Comparison of ENCODE assay signal across 4 cellular contexts in genomic region chr2:222973733-222974132, GRCh38.
TF ChIP-seq lines count a peak whose summit lies in the region.

No MANE protein-coding gene starts in this region.

TF ChIP-seq in SK-N-SH, 30 proteins besides CTCF, POLR2A, EP300 and RAD21:
- TF ChIP-seq GATA2 (CRISPR knock-in tag; IDR thresholded peaks at IDR 0.05) (peak; percentile 61; the same call in 1 of the 2 replicates), PBX3 (IDR thresholded peaks at IDR 0.05) (no peak)
TF ChIP-seq in SK-N-SH: peak in this region for 1.

TF ChIP-seq in SK-N-SH treated with all-trans-retinoic acid at 6 μM for 48 hours, 23 proteins besides CTCF, POLR2A, EP300 and RAD21:
- TF ChIP-seq, protein P1, sequence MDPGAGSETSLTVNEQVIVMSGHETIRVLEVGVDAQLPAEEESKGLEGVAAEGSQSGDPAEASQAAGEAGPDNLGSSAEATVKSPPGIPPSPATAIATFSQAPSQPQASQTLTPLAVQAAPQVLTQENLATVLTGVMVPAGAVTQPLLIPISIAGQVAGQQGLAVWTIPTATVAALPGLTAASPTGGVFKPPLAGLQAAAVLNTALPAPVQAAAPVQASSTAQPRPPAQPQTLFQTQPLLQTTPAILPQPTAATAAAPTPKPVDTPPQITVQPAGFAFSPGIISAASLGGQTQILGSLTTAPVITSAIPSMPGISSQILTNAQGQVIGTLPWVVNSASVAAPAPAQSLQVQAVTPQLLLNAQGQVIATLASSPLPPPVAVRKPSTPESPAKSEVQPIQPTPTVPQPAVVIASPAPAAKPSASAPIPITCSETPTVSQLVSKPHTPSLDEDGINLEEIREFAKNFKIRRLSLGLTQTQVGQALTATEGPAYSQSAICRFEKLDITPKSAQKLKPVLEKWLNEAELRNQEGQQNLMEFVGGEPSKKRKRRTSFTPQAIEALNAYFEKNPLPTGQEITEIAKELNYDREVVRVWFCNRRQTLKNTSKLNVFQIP (CRISPR knock-in tag; IDR thresholded peaks at IDR 0.05; ENCODE audit: borderline replicate concordance, low read depth), result no peak
- TF ChIP-seq ZFP30 (CRISPR knock-in tag; IDR thresholded peaks at IDR 0.05) (no peak), SNAI2 (CRISPR knock-in tag; IDR thresholded peaks at IDR 0.05) (no peak), GLIS3 (CRISPR knock-in tag; IDR thresholded peaks at IDR 0.05) (no peak), CSRNP3 (CRISPR knock-in tag; IDR thresholded peaks at IDR 0.05) (no peak), ZNF8 (CRISPR knock-in tag; IDR thresholded peaks at IDR 0.05) (no peak)
- TF ChIP-seq, protein P2, sequence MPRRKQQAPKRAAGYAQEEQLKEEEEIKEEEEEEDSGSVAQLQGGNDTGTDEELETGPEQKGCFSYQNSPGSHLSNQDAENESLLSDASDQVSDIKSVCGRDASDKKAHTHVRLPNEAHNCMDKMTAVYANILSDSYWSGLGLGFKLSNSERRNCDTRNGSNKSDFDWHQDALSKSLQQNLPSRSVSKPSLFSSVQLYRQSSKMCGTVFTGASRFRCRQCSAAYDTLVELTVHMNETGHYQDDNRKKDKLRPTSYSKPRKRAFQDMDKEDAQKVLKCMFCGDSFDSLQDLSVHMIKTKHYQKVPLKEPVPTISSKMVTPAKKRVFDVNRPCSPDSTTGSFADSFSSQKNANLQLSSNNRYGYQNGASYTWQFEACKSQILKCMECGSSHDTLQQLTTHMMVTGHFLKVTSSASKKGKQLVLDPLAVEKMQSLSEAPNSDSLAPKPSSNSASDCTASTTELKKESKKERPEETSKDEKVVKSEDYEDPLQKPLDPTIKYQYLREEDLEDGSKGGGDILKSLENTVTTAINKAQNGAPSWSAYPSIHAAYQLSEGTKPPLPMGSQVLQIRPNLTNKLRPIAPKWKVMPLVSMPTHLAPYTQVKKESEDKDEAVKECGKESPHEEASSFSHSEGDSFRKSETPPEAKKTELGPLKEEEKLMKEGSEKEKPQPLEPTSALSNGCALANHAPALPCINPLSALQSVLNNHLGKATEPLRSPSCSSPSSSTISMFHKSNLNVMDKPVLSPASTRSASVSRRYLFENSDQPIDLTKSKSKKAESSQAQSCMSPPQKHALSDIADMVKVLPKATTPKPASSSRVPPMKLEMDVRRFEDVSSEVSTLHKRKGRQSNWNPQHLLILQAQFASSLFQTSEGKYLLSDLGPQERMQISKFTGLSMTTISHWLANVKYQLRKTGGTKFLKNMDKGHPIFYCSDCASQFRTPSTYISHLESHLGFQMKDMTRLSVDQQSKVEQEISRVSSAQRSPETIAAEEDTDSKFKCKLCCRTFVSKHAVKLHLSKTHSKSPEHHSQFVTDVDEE (CRISPR knock-in tag; IDR thresholded peaks at IDR 0.05), result no peak

TF ChIP-seq in IMR-90, 13 proteins besides CTCF, POLR2A, EP300 and RAD21:
- TF ChIP-seq RCOR1 (IDR thresholded peaks at IDR 0.05; ENCODE audit: insufficient replicate concordance, low read length), result no peak
- no peak for TF ChIP-seq CHD1 (IDR thresholded peaks at IDR 0.05; ENCODE audit: low read depth, low read length)
- no peak for TF ChIP-seq MAZ (IDR thresholded peaks at IDR 0.05; ENCODE audit: borderline replicate concordance, low read depth, low read length)
- no peak for TF ChIP-seq NFE2L2 (IDR thresholded peaks at IDR 0.05; ENCODE audit: low read depth, low read length)
- TF ChIP-seq MXI1 (IDR thresholded peaks at IDR 0.05; ENCODE audit: borderline replicate concordance, low read depth, low read length), result no peak
- no peak for TF ChIP-seq CEBPB (IDR thresholded peaks at IDR 0.05; ENCODE audit: low read depth, low read length)
- TF ChIP-seq MAFK (IDR thresholded peaks at IDR 0.05; ENCODE audit: low read depth, low read length), result no peak
- no peak for TF ChIP-seq FOS (IDR thresholded peaks at IDR 0.05; ENCODE audit: low read depth, low read length)
- TF ChIP-seq RFX5 (IDR thresholded peaks at IDR 0.05; ENCODE audit: low read depth, low read length), result no peak
- TF ChIP-seq BHLHE40 (IDR thresholded peaks at IDR 0.05; ENCODE audit: low read depth, low read length), result no peak
- TF ChIP-seq USF2 (IDR thresholded peaks at IDR 0.05; ENCODE audit: low read depth, low read length), result no peak
- no peak for TF ChIP-seq SMC3 (IDR thresholded peaks at IDR 0.05; ENCODE audit: low read depth, low read length)
- TF ChIP-seq, protein P3, sequence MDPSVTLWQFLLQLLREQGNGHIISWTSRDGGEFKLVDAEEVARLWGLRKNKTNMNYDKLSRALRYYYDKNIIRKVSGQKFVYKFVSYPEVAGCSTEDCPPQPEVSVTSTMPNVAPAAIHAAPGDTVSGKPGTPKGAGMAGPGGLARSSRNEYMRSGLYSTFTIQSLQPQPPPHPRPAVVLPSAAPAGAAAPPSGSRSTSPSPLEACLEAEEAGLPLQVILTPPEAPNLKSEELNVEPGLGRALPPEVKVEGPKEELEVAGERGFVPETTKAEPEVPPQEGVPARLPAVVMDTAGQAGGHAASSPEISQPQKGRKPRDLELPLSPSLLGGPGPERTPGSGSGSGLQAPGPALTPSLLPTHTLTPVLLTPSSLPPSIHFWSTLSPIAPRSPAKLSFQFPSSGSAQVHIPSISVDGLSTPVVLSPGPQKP (IDR thresholded peaks at IDR 0.05; ENCODE audit: borderline replicate concordance, low read depth, low read length), result no peak

TF ChIP-seq in H1, 55 proteins besides CTCF, POLR2A, EP300 and RAD21:
- TF ChIP-seq GABPA (IDR thresholded peaks at IDR 0.05; ENCODE audit: borderline replicate concordance, insufficient read depth, low read length) (no peak), SP1 (IDR thresholded peaks at IDR 0.05; ENCODE audit: low read depth, low read length) (no peak), RBBP5 (IDR thresholded peaks at IDR 0.05; ENCODE audit: borderline replicate concordance, low read depth, low read length) (no peak), CREB1 (IDR thresholded peaks at IDR 0.05) (no peak), RNF2 (IDR thresholded peaks at IDR 0.05; ENCODE audit: borderline replicate concordance, low read depth, low read length, missing control alignments, poor library complexity, severe bottlenecking) (no peak), SUZ12 (IDR thresholded peaks at IDR 0.05; ENCODE audit: low read length) (no peak), SIX5 (IDR thresholded peaks at IDR 0.05; ENCODE audit: low read depth, low read length) (no peak), USF2 (IDR thresholded peaks at IDR 0.05; ENCODE audit: low read length) (no peak), BCL11A (IDR thresholded peaks at IDR 0.05; ENCODE audit: low read depth in 2 of 2, low read length in 2 of 2) (no peak), TAF1 (IDR thresholded peaks at IDR 0.05; ENCODE audit: low read depth, low read length) (no peak)
